1 cellular context compared by ENCODE assay signal in the genomic region with DNA sequence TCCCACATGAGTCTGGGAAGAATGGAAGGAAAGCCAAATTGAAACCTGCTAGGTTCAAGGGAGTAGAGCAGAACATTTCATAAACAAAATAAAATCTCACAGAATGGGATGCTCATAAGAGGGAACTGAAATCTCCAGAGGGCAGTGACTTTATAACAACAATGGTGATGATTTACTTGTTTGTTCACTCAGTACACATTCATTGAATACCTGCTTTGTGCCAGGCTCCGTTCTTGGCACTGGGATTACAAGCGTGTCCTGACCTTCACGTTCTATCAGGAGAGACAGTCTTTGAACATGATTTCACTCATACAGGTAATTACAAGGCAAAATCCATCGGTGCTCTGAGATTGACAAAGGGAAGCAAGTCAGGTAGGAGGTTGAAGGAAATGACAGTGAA.
TF ChIP-seq lines count a peak whose summit lies in the region.

No MANE protein-coding gene starts in this region.

TF ChIP-seq in GM23338, 12 proteins besides CTCF, POLR2A, EP300 and RAD21 (continued from another document):
- TF ChIP-seq, protein P1, sequence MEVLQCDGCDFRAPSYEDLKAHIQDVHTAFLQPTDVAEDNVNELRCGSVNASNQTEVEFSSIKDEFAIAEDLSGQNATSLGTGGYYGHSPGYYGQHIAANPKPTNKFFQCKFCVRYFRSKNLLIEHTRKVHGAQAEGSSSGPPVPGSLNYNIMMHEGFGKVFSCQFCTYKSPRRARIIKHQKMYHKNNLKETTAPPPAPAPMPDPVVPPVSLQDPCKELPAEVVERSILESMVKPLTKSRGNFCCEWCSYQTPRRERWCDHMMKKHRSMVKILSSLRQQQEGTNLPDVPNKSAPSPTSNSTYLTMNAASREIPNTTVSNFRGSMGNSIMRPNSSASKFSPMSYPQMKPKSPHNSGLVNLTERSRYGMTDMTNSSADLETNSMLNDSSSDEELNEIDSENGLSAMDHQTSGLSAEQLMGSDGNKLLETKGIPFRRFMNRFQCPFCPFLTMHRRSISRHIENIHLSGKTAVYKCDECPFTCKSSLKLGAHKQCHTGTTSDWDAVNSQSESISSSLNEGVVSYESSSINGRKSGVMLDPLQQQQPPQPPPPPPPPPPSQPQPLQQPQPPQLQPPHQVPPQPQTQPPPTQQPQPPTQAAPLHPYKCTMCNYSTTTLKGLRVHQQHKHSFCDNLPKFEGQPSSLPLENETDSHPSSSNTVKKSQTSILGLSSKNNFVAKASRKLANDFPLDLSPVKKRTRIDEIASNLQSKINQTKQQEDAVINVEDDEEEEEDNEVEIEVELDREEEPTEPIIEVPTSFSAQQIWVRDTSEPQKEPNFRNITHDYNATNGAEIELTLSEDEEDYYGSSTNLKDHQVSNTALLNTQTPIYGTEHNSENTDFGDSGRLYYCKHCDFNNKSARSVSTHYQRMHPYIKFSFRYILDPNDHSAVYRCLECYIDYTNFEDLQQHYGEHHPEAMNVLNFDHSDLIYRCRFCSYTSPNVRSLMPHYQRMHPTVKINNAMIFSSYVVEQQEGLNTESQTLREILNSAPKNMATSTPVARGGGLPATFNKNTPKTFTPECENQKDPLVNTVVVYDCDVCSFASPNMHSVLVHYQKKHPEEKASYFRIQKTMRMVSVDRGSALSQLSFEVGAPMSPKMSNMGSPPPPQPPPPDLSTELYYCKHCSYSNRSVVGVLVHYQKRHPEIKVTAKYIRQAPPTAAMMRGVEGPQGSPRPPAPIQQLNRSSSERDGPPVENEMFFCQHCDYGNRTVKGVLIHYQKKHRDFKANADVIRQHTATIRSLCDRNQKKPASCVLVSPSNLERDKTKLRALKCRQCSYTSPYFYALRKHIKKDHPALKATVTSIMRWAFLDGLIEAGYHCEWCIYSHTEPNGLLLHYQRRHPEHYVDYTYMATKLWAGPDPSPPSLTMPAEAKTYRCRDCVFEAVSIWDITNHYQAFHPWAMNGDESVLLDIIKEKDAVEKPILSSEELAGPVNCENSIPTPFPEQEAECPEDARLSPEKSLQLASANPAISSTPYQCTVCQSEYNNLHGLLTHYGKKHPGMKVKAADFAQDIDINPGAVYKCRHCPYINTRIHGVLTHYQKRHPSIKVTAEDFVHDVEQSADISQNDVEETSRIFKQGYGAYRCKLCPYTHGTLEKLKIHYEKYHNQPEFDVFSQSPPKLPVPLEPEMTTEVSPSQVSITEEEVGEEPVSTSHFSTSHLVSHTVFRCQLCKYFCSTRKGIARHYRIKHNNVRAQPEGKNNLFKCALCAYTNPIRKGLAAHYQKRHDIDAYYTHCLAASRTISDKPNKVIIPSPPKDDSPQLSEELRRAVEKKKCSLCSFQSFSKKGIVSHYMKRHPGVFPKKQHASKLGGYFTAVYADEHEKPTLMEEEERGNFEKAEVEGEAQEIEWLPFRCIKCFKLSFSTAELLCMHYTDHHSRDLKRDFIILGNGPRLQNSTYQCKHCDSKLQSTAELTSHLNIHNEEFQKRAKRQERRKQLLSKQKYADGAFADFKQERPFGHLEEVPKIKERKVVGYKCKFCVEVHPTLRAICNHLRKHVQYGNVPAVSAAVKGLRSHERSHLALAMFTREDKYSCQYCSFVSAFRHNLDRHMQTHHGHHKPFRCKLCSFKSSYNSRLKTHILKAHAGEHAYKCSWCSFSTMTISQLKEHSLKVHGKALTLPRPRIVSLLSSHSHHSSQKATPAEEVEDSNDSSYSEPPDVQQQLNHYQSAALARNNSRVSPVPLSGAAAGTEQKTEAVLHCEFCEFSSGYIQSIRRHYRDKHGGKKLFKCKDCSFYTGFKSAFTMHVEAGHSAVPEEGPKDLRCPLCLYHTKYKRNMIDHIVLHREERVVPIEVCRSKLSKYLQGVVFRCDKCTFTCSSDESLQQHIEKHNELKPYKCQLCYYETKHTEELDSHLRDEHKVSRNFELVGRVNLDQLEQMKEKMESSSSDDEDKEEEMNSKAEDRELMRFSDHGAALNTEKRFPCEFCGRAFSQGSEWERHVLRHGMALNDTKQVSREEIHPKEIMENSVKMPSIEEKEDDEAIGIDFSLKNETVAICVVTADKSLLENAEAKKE (CRISPR knock-in tag; IDR thresholded peaks at IDR 0.05) = no peak
- TF ChIP-seq ZNF114 (CRISPR knock-in tag; IDR thresholded peaks at IDR 0.05) = no peak
- no peak for TF ChIP-seq EZH2phosphoT487 (IDR thresholded peaks at IDR 0.05; ENCODE audit: unreplicated experiment)
- TF ChIP-seq, protein P2, sequence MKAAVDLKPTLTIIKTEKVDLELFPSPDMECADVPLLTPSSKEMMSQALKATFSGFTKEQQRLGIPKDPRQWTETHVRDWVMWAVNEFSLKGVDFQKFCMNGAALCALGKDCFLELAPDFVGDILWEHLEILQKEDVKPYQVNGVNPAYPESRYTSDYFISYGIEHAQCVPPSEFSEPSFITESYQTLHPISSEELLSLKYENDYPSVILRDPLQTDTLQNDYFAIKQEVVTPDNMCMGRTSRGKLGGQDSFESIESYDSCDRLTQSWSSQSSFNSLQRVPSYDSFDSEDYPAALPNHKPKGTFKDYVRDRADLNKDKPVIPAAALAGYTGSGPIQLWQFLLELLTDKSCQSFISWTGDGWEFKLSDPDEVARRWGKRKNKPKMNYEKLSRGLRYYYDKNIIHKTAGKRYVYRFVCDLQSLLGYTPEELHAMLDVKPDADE (IDR thresholded peaks at IDR 0.05) = no peak
